In genomic region chr4:138107023-138107422, GRCh38 we compare ENCODE assay signal across 29 cellular contexts.
"Had no signal": no experiment of that assay in that cellular context is flagged by ENCODE, and none has a peak within 500 bp of the region (broad histone marks: within the 10 kb centered on the region; RNA-seq: fewer than 3 reads in every experiment).

No MANE protein-coding gene starts in this region.

- H3K27me3 ChIP-seq: brain microvascular endothelial cell, dorsolateral prefrontal cortex, esophagus muscularis mucosa, foreskin keratinocyte, gastrocnemius medialis had no signal

- H3K4me1 Mint-ChIP-seq: activated T-helper 17 cell treated with anti-CD3 and anti-CD28 coated beads, Interleukin-2, amount 50 U/mL, for 72 hours had no signal

- H3K9me3 ChIP-seq: esophagus muscularis mucosa, gastrocnemius medialis had no signal

- H3K36me3 ChIP-seq: brain microvascular endothelial cell, esophagus muscularis mucosa, gastrocnemius medialis had no signal

- H3K4me1 ChIP-seq: esophagus muscularis mucosa had no signal

- DNase-seq: activated CD4-positive, alpha-beta T cell treated with anti-CD3 and anti-CD28 coated beads for 48 hours; activated CD4-positive, alpha-beta T cell treated with anti-CD3 and anti-CD28 coated beads, Interleukin-2, amount 50 U/mL, for 1 hour; activated CD4-positive, alpha-beta T cell treated with anti-CD3 and anti-CD28 coated beads, Interleukin-2, amount 50 U/mL, for 48 hours; activated CD8-positive, alpha-beta memory T cell treated with anti-CD3 and anti-CD28 coated beads for 24 hours; activated CD8-positive, alpha-beta T cell treated with anti-CD3 and anti-CD28 coated beads for 36 hours; activated effector memory CD4-positive, alpha-beta T cell treated with Interleukin-2 at 50 U/mL for 16 hours; activated gamma-delta T cell treated with Interleukin-2 at 50 U/mL for 16 hours; activated naive CD4-positive, alpha-beta T cell treated with anti-CD3 and anti-CD28 coated beads, Interleukin-2, amount 50 U/mL, for 16 hours; activated naive CD4-positive, alpha-beta T cell treated with Interleukin-2 at 50 U/mL for 16 hours; activated T-cell treated with anti-CD3 and anti-CD28 coated beads, Interleukin-2, amount 50 U/mL, for 4 hours; amniotic stem cell; anterior cingulate cortex; brain microvascular endothelial cell; caudate nucleus; cerebellar nuclear complex; dorsolateral prefrontal cortex; effector memory CD4-positive, alpha-beta T cell; endodermal cell; erythroblast; foreskin keratinocyte; gastrocnemius medialis; head of caudate nucleus; T-helper 2 cell had no signal

- H3K27ac Mint-ChIP-seq: activated CD8-positive, alpha-beta T cell treated with anti-CD3 and anti-CD28 coated beads for 36 hours; activated naive CD8-positive, alpha-beta T cell; activated T-helper 17 cell treated with anti-CD3 and anti-CD28 coated beads, Interleukin-2, amount 50 U/mL, for 72 hours; dendritic cell treated with granulocyte-macrophage colony-stimulating factor and Interleukin-4, amounts not matched to agents 40 ng/mL and 50 ng/mL, for 4 days; endodermal cell; WTC11 had no signal

- H3K36me3 Mint-ChIP-seq: activated naive CD8-positive, alpha-beta T cell had no signal

- H3K4me3 ChIP-seq: coronary artery, dorsolateral prefrontal cortex, esophagus muscularis mucosa, gastrocnemius medialis had no signal

- H3K4me3 Mint-ChIP-seq: activated CD8-positive, alpha-beta T cell treated with anti-CD3 and anti-CD28 coated beads for 36 hours; activated naive CD8-positive, alpha-beta T cell; activated T-cell treated with anti-CD3 and anti-CD28 coated beads, Interleukin-2, amount 50 U/mL, for 4 hours; activated T-helper 17 cell treated with anti-CD3 and anti-CD28 coated beads, Interleukin-2, amount 50 U/mL, for 72 hours; dendritic cell treated with granulocyte-macrophage colony-stimulating factor and Interleukin-4, amounts not matched to agents 40 ng/mL and 50 ng/mL, for 4 days; endodermal cell; WTC11 had no signal

- H3K27ac ChIP-seq: brain microvascular endothelial cell, coronary artery, dorsolateral prefrontal cortex, esophagus muscularis mucosa, foreskin keratinocyte, gastrocnemius medialis had no signal

- ATAC-seq: activated CD8-positive, alpha-beta T cell treated with anti-CD3 and anti-CD28 coated beads for 36 hours; activated T-cell treated with anti-CD3 and anti-CD28 coated beads, Interleukin-2, amount 50 U/mL, for 4 hours; activated T-helper 17 cell treated with anti-CD3 and anti-CD28 coated beads, Interleukin-2, amount 50 U/mL, for 72 hours; foreskin keratinocyte; gastrocnemius medialis; WTC11 had no signal

- H3K9me3 Mint-ChIP-seq: activated CD8-positive, alpha-beta T cell treated with anti-CD3 and anti-CD28 coated beads for 36 hours; activated T-cell treated with anti-CD3 and anti-CD28 coated beads, Interleukin-2, amount 50 U/mL, for 4 hours; activated T-helper 17 cell treated with anti-CD3 and anti-CD28 coated beads, Interleukin-2, amount 50 U/mL, for 72 hours; dendritic cell treated with granulocyte-macrophage colony-stimulating factor and Interleukin-4, amounts not matched to agents 40 ng/mL and 50 ng/mL, for 4 days had no signal

- H3K27me3 Mint-ChIP-seq: activated CD8-positive, alpha-beta T cell treated with anti-CD3 and anti-CD28 coated beads for 36 hours; activated naive CD8-positive, alpha-beta T cell; activated T-helper 17 cell treated with anti-CD3 and anti-CD28 coated beads, Interleukin-2, amount 50 U/mL, for 72 hours; dendritic cell treated with granulocyte-macrophage colony-stimulating factor and Interleukin-4, amounts not matched to agents 40 ng/mL and 50 ng/mL, for 4 days had no signal
